ENCODE assay signal across 1 cellular context in genomic region chr19:9406798-9407352, GRCh38.
TF ChIP-seq lines count a peak whose summit lies in the region.

No MANE protein-coding gene starts in this region.

TF ChIP-seq in K562, 482 proteins besides CTCF, POLR2A, EP300 and RAD21 (continued from another document and continues in another):
- TF ChIP-seq, protein P1, sequence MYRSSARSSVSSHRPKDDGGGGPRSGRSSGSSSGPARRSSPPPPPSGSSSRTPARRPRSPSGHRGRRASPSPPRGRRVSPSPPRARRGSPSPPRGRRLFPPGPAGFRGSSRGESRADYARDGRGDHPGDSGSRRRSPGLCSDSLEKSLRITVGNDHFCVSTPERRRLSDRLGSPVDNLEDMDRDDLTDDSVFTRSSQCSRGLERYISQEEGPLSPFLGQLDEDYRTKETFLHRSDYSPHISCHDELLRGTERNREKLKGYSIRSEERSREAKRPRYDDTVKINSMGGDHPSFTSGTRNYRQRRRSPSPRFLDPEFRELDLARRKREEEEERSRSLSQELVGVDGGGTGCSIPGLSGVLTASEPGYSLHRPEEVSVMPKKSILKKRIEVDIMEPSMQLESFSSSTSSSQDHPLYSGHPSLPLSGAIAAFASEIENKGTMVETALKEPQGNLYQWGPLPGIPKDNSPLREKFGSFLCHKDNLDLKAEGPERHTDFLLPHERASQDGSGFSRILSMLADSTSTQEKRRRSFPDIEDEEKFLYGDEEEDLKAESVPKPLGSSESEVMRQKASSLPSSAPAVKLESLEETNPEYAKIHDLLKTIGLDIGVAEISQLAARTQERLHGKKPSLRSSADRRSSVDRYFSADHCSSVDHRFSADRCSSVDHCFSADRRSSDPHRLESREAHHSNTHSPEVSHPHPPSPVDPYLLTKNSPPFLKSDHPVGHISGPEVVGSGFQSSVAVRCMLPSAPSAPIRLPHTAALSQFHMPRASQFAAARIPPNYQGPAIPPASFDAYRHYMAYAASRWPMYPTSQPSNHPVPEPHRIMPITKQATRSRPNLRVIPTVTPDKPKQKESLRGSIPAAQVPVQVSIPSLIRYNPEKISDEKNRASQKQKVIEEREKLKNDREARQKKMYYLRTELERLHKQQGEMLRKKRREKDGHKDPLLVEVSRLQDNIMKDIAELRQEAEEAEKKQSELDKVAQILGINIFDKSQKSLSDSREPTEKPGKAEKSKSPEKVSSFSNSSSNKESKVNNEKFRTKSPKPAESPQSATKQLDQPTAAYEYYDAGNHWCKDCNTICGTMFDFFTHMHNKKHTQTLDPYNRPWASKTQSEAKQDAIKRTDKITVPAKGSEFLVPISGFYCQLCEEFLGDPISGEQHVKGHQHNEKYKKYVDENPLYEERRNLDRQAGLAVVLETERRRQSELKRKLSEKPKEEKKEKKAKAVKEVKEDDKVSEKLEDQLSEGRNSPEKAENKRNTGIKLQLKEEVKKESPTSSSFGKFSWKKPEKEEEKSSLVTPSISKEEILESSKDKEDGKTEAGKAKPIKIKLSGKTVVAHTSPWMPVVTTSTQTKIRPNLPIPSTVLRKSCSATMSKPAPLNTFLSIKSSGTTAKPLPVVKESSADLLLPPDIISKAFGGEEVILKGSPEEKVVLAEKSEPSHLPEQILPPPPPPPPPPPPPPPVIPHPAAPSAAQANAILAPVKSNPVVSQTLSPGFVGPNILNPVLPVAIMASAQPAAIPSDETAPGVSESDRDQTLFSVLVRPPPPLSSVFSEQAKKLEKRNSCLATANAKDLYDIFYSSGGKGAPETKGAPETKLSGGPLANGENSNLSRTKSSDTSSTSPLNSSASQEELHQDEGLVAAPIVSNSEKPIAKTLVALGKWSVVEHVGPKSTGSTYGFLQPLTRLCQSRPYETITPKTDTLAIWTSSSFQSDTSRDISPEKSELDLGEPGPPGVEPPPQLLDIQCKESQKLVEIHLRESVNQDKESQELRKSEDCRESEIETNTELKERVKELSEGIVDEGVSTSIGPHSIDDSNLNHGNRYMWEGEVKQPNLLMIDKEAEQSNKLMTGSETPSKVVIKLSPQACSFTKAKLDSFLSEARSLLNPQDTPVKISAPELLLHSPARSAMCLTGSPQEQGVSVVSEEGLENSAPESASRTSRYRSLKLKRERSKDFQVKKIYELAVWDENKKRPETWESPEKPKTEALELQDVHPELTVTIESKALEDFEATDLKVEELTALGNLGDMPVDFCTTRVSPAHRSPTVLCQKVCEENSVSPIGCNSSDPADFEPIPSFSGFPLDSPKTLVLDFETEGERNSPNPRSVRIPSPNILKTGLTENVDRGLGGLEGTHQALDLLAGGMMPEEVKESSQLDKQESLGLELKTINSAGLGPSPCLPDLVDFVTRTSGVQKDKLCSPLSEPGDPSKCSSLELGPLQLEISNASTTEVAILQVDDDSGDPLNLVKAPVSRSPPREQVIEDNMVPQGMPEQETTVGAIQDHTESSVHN (IDR thresholded peaks at IDR 0.05; ENCODE audit: borderline replicate concordance in 1 of 2, low read depth in 1 of 2), result no peak
- TF ChIP-seq RB1 (IDR thresholded peaks at IDR 0.05; ENCODE audit: low read depth) (no peak), SPI1 (IDR thresholded peaks at IDR 0.05; ENCODE audit: borderline replicate concordance, low read depth, low read length) (peak; percentile 65; the same call in 1 of the 2 replicates), ARID2 (IDR thresholded peaks at IDR 0.05) (no peak), SRSF1 (IDR thresholded peaks at IDR 0.05; ENCODE audit: low read depth, low read length) (peak; percentile 93), ATF7 (IDR thresholded peaks at IDR 0.05) (0 out of 2 replicates have a peak, but pooled peaks have one; percentile 35), MITF (IDR thresholded peaks at IDR 0.05) (no peak), RERE (CRISPR knock-in tag; IDR thresholded peaks at IDR 0.05; ENCODE audit: borderline replicate concordance) (no peak), RBFOX2 (IDR thresholded peaks at IDR 0.05; ENCODE audit: low read depth, low read length) (peak; percentile 56), ID3 (CRISPR knock-in tag; IDR thresholded peaks at IDR 0.05) (no peak), ID3 (tag; IDR thresholded peaks at IDR 0.05) (no peak), POLR2B (IDR thresholded peaks at IDR 0.05; ENCODE audit: low read depth, partially characterized antibody) (no peak), THRAP3 (IDR thresholded peaks at IDR 0.05; ENCODE audit: borderline replicate concordance) (0 out of 2 replicates have a peak, but pooled peaks have one; percentile 71), ZNF263 (CRISPR knock-in tag; IDR thresholded peaks at IDR 0.05; ENCODE audit: borderline replicate concordance) (no peak), HMG20A (CRISPR knock-in tag; conservative IDR thresholded peaks at IDR 0.05) (no peak), BRF1 (IDR thresholded peaks at IDR 0.05; ENCODE audit: borderline replicate concordance, extremely low read depth, insufficient read length) (no peak), KDM2B (CRISPR knock-in tag; IDR thresholded peaks at IDR 0.05) (no peak), THAP7 (CRISPR knock-in tag; IDR thresholded peaks at IDR 0.05) (no peak), BCL6 (CRISPR knock-in tag; IDR thresholded peaks at IDR 0.05) (no peak)
- TF ChIP-seq, protein P2, sequence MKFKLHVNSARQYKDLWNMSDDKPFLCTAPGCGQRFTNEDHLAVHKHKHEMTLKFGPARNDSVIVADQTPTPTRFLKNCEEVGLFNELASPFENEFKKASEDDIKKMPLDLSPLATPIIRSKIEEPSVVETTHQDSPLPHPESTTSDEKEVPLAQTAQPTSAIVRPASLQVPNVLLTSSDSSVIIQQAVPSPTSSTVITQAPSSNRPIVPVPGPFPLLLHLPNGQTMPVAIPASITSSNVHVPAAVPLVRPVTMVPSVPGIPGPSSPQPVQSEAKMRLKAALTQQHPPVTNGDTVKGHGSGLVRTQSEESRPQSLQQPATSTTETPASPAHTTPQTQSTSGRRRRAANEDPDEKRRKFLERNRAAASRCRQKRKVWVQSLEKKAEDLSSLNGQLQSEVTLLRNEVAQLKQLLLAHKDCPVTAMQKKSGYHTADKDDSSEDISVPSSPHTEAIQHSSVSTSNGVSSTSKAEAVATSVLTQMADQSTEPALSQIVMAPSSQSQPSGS (CRISPR knock-in tag; IDR thresholded peaks at IDR 0.05), result no peak
- TF ChIP-seq, protein P3, sequence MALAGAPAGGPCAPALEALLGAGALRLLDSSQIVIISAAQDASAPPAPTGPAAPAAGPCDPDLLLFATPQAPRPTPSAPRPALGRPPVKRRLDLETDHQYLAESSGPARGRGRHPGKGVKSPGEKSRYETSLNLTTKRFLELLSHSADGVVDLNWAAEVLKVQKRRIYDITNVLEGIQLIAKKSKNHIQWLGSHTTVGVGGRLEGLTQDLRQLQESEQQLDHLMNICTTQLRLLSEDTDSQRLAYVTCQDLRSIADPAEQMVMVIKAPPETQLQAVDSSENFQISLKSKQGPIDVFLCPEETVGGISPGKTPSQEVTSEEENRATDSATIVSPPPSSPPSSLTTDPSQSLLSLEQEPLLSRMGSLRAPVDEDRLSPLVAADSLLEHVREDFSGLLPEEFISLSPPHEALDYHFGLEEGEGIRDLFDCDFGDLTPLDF (CRISPR knock-in tag; IDR thresholded peaks at IDR 0.05), result no peak
- TF ChIP-seq, protein P4, sequence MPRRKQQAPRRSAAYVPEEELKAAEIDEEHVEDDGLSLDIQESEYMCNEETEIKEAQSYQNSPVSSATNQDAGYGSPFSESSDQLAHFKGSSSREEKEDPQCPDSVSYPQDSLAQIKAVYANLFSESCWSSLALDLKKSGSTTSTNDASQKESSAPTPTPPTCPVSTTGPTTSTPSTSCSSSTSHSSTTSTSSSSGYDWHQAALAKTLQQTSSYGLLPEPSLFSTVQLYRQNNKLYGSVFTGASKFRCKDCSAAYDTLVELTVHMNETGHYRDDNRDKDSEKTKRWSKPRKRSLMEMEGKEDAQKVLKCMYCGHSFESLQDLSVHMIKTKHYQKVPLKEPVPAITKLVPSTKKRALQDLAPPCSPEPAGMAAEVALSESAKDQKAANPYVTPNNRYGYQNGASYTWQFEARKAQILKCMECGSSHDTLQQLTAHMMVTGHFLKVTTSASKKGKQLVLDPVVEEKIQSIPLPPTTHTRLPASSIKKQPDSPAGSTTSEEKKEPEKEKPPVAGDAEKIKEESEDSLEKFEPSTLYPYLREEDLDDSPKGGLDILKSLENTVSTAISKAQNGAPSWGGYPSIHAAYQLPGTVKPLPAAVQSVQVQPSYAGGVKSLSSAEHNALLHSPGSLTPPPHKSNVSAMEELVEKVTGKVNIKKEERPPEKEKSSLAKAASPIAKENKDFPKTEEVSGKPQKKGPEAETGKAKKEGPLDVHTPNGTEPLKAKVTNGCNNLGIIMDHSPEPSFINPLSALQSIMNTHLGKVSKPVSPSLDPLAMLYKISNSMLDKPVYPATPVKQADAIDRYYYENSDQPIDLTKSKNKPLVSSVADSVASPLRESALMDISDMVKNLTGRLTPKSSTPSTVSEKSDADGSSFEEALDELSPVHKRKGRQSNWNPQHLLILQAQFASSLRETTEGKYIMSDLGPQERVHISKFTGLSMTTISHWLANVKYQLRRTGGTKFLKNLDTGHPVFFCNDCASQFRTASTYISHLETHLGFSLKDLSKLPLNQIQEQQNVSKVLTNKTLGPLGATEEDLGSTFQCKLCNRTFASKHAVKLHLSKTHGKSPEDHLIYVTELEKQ (CRISPR knock-in tag; IDR thresholded peaks at IDR 0.05), result no peak
